1 cellular context compared by ENCODE assay signal in the genomic region with DNA sequence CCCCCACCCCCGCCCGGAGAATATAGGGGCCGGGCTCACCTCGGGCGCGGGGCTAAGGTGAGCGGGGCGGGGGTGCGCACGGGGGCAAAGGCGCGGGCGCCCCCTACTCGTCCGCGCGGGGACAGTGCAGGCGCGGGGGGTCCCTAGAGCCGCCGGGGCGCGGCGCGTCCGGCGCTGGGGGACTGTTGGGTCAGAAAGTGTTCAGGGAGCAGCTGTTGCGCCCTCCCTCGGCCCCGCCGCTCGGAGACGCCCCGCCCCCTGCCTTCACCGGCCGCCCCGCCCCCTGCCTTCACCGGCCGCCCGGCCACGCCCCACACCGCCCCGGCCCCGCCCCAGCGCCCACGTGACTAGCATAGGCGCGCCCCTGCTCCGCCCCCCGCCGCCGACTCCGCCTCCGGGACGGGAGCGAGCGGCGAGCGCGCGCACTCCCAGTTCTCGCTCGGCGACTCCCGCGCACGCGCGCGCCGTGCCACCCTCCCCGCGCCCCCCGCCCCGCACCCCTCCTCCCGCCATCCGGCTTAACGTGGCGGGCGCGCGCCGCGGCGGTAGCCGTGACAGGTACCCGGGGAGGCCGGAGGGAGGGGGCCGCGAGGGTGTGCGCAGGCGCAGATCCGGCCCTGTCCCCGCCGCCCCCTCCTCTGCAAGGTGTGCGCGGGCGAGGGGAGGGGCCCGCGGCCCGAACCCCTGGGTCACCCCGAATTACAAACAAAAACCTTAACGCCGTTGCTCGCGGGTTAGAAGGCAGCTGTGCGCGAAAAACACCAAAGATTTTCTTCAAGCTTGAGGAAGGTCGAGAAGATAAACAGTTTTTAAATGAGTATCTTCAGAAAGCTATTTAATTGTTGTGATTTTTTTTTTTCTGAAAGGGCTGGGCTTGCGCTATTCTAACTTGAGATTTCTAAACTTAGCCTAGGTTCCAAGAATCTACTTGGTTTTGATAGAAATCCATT.
TF ChIP-seq lines count a peak whose summit lies in the region.

No MANE protein-coding gene starts in this region.

TF ChIP-seq in GM12878, 131 proteins besides CTCF, POLR2A, EP300 and RAD21 (continued from another document and continues in another):
- TF ChIP-seq, protein P1, sequence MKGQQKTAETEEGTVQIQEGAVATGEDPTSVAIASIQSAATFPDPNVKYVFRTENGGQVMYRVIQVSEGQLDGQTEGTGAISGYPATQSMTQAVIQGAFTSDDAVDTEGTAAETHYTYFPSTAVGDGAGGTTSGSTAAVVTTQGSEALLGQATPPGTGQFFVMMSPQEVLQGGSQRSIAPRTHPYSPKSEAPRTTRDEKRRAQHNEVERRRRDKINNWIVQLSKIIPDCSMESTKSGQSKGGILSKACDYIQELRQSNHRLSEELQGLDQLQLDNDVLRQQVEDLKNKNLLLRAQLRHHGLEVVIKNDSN (IDR thresholded peaks at IDR 0.05; ENCODE audit: borderline replicate concordance, extremely low read length, insufficient read depth, low read depth, low read length): peak; percentile 74
- no peak for TF ChIP-seq JUND (IDR thresholded peaks at IDR 0.05; ENCODE audit: low read depth, low read length)
- 0 out of 2 replicates have a peak, but pooled peaks have one; percentile 31 for TF ChIP-seq NR2C1 (IDR thresholded peaks at IDR 0.05)
- no peak for TF ChIP-seq ZNF207 (IDR thresholded peaks at IDR 0.05; ENCODE audit: borderline replicate concordance)
- TF ChIP-seq EZH2 (IDR thresholded peaks at IDR 0.05; ENCODE audit: borderline replicate concordance, control insufficient read depth, low read depth, low read length): no peak
- TF ChIP-seq RFX5 (IDR thresholded peaks at IDR 0.05; ENCODE audit: low read depth, low read length): no peak
- TF ChIP-seq TARDBP (IDR thresholded peaks at IDR 0.05; ENCODE audit: borderline replicate concordance): no peak
- TF ChIP-seq CBFB (IDR thresholded peaks at IDR 0.05; ENCODE audit: low read depth): no peak
- TF ChIP-seq MXI1 (IDR thresholded peaks at IDR 0.05; ENCODE audit: low read depth, low read length): peak; percentile 11; the same call in 1 of the 2 replicates
- no peak for TF ChIP-seq ESRRA (IDR thresholded peaks at IDR 0.05; ENCODE audit: low read length)
- no peak for TF ChIP-seq SPI1 (IDR thresholded peaks at IDR 0.05; ENCODE audit: borderline replicate concordance, insufficient read depth, low read depth, low read length)
- no peak for TF ChIP-seq RBBP5 (conservative IDR thresholded peaks at IDR 0.05)
- no peak for TF ChIP-seq GATAD2B (conservative IDR thresholded peaks at IDR 0.05; ENCODE audit: low read depth)
- TF ChIP-seq STAT3 (IDR thresholded peaks at IDR 0.05; ENCODE audit: low read depth, low read length): no peak
- TF ChIP-seq JUNB (IDR thresholded peaks at IDR 0.05): no peak
- no peak for TF ChIP-seq KLF5 (IDR thresholded peaks at IDR 0.05; ENCODE audit: partially characterized antibody)
- TF ChIP-seq, protein P2, sequence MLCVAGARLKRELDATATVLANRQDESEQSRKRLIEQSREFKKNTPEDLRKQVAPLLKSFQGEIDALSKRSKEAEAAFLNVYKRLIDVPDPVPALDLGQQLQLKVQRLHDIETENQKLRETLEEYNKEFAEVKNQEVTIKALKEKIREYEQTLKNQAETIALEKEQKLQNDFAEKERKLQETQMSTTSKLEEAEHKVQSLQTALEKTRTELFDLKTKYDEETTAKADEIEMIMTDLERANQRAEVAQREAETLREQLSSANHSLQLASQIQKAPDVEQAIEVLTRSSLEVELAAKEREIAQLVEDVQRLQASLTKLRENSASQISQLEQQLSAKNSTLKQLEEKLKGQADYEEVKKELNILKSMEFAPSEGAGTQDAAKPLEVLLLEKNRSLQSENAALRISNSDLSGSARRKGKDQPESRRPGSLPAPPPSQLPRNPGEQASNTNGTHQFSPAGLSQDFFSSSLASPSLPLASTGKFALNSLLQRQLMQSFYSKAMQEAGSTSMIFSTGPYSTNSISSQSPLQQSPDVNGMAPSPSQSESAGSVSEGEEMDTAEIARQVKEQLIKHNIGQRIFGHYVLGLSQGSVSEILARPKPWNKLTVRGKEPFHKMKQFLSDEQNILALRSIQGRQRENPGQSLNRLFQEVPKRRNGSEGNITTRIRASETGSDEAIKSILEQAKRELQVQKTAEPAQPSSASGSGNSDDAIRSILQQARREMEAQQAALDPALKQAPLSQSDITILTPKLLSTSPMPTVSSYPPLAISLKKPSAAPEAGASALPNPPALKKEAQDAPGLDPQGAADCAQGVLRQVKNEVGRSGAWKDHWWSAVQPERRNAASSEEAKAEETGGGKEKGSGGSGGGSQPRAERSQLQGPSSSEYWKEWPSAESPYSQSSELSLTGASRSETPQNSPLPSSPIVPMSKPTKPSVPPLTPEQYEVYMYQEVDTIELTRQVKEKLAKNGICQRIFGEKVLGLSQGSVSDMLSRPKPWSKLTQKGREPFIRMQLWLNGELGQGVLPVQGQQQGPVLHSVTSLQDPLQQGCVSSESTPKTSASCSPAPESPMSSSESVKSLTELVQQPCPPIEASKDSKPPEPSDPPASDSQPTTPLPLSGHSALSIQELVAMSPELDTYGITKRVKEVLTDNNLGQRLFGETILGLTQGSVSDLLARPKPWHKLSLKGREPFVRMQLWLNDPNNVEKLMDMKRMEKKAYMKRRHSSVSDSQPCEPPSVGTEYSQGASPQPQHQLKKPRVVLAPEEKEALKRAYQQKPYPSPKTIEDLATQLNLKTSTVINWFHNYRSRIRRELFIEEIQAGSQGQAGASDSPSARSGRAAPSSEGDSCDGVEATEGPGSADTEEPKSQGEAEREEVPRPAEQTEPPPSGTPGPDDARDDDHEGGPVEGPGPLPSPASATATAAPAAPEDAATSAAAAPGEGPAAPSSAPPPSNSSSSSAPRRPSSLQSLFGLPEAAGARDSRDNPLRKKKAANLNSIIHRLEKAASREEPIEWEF (IDR thresholded peaks at IDR 0.05; ENCODE audit: insufficient replicate concordance, low read depth, low read length): no peak
- TF ChIP-seq TAF1 (IDR thresholded peaks at IDR 0.05; ENCODE audit: borderline replicate concordance, low read depth, low read length): peak; percentile 58; the same call in 1 of the 2 replicates
- peak; percentile 20 for TF ChIP-seq MEF2B (IDR thresholded peaks at IDR 0.05; ENCODE audit: partially characterized antibody, poor library complexity, severe bottlenecking)
- no peak for TF ChIP-seq SREBF1 (IDR thresholded peaks at IDR 0.05; ENCODE audit: low read length)
- peak; percentile 49; the same call in 1 of the 2 replicates for TF ChIP-seq TCF12 (IDR thresholded peaks at IDR 0.05; ENCODE audit: low read depth, low read length)
- TF ChIP-seq FOS (IDR thresholded peaks at IDR 0.05; ENCODE audit: borderline replicate concordance, extremely low read depth, insufficient read length): no peak
- no peak for TF ChIP-seq NR2C2 (IDR thresholded peaks at IDR 0.05; ENCODE audit: borderline replicate concordance, control insufficient read depth, insufficient read length, low read depth)
- TF ChIP-seq HDGF (IDR thresholded peaks at IDR 0.05): no peak
- TF ChIP-seq YY1 (IDR thresholded peaks at IDR 0.05; ENCODE audit: low read depth, low read length): no peak
- peak in 1 of 2 experiments; percentile 98; a peak in 2 of 4 replicates for TF ChIP-seq ETV6 (conservative IDR thresholded peaks at IDR 0.05 in 1 of 2, IDR thresholded peaks at IDR 0.05 in 1 of 2; ENCODE audit: borderline replicate concordance in 1 of 2, low read depth in 1 of 2)
- TF ChIP-seq HCFC1 (IDR thresholded peaks at IDR 0.05; ENCODE audit: low read length): no peak
- TF ChIP-seq, protein P3, sequence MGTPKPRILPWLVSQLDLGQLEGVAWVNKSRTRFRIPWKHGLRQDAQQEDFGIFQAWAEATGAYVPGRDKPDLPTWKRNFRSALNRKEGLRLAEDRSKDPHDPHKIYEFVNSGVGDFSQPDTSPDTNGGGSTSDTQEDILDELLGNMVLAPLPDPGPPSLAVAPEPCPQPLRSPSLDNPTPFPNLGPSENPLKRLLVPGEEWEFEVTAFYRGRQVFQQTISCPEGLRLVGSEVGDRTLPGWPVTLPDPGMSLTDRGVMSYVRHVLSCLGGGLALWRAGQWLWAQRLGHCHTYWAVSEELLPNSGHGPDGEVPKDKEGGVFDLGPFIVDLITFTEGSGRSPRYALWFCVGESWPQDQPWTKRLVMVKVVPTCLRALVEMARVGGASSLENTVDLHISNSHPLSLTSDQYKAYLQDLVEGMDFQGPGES (IDR thresholded peaks at IDR 0.05): no peak
- no peak for TF ChIP-seq CHD2 (IDR thresholded peaks at IDR 0.05; ENCODE audit: borderline replicate concordance, low read depth, low read length)
- TF ChIP-seq, protein P4, sequence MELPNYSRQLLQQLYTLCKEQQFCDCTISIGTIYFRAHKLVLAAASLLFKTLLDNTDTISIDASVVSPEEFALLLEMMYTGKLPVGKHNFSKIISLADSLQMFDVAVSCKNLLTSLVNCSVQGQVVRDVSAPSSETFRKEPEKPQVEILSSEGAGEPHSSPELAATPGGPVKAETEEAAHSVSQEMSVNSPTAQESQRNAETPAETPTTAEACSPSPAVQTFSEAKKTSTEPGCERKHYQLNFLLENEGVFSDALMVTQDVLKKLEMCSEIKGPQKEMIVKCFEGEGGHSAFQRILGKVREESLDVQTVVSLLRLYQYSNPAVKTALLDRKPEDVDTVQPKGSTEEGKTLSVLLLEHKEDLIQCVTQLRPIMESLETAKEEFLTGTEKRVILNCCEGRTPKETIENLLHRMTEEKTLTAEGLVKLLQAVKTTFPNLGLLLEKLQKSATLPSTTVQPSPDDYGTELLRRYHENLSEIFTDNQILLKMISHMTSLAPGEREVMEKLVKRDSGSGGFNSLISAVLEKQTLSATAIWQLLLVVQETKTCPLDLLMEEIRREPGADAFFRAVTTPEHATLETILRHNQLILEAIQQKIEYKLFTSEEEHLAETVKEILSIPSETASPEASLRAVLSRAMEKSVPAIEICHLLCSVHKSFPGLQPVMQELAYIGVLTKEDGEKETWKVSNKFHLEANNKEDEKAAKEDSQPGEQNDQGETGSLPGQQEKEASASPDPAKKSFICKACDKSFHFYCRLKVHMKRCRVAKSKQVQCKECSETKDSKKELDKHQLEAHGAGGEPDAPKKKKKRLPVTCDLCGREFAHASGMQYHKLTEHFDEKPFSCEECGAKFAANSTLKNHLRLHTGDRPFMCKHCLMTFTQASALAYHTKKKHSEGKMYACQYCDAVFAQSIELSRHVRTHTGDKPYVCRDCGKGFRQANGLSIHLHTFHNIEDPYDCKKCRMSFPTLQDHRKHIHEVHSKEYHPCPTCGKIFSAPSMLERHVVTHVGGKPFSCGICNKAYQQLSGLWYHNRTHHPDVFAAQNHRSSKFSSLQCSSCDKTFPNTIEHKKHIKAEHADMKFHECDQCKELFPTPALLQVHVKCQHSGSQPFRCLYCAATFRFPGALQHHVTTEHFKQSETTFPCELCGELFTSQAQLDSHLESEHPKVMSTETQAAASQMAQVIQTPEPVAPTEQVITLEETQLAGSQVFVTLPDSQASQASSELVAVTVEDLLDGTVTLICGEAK (IDR thresholded peaks at IDR 0.05; ENCODE audit: borderline replicate concordance): no peak
- TF ChIP-seq ZNF384 (IDR thresholded peaks at IDR 0.05; ENCODE audit: borderline replicate concordance, low read depth, low read length): peak; percentile 57; the same call in 1 of the 2 replicates
- TF ChIP-seq, protein P5, sequence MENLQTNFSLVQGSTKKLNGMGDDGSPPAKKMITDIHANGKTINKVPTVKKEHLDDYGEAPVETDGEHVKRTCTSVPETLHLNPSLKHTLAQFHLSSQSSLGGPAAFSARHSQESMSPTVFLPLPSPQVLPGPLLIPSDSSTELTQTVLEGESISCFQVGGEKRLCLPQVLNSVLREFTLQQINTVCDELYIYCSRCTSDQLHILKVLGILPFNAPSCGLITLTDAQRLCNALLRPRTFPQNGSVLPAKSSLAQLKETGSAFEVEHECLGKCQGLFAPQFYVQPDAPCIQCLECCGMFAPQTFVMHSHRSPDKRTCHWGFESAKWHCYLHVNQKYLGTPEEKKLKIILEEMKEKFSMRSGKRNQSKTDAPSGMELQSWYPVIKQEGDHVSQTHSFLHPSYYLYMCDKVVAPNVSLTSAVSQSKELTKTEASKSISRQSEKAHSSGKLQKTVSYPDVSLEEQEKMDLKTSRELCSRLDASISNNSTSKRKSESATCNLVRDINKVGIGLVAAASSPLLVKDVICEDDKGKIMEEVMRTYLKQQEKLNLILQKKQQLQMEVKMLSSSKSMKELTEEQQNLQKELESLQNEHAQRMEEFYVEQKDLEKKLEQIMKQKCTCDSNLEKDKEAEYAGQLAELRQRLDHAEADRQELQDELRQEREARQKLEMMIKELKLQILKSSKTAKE (IDR thresholded peaks at IDR 0.05; ENCODE audit: low read depth, poor library complexity, severe bottlenecking): no peak
- no peak for TF ChIP-seq ZNF217 (IDR thresholded peaks at IDR 0.05)
- no peak; the same call in 1 of the 2 replicates for TF ChIP-seq CBX5 (IDR thresholded peaks at IDR 0.05; ENCODE audit: low read depth)
- TF ChIP-seq TCF7 (IDR thresholded peaks at IDR 0.05; ENCODE audit: borderline replicate concordance): no peak
- TF ChIP-seq GABPA (IDR thresholded peaks at IDR 0.05; ENCODE audit: low read depth): no peak
- TF ChIP-seq STAT1 (conservative IDR thresholded peaks at IDR 0.05): no peak
- TF ChIP-seq BHLHE40 (IDR thresholded peaks at IDR 0.05; ENCODE audit: borderline replicate concordance in 1 of 2, low read depth in 2 of 2, low read length in 1 of 2): peak; percentile 34 to 62; a peak in 3 of 4 replicates
- TF ChIP-seq, protein P6, sequence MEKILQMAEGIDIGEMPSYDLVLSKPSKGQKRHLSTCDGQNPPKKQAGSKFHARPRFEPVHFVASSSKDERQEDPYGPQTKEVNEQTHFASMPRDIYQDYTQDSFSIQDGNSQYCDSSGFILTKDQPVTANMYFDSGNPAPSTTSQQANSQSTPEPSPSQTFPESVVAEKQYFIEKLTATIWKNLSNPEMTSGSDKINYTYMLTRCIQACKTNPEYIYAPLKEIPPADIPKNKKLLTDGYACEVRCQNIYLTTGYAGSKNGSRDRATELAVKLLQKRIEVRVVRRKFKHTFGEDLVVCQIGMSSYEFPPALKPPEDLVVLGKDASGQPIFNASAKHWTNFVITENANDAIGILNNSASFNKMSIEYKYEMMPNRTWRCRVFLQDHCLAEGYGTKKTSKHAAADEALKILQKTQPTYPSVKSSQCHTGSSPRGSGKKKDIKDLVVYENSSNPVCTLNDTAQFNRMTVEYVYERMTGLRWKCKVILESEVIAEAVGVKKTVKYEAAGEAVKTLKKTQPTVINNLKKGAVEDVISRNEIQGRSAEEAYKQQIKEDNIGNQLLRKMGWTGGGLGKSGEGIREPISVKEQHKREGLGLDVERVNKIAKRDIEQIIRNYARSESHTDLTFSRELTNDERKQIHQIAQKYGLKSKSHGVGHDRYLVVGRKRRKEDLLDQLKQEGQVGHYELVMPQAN (conservative IDR thresholded peaks at IDR 0.05): peak; percentile 6; the same call in 1 of the 2 replicates
- TF ChIP-seq SMAD1 (IDR thresholded peaks at IDR 0.05; ENCODE audit: low read depth, partially characterized antibody): peak; percentile 37
- TF ChIP-seq, protein P7, sequence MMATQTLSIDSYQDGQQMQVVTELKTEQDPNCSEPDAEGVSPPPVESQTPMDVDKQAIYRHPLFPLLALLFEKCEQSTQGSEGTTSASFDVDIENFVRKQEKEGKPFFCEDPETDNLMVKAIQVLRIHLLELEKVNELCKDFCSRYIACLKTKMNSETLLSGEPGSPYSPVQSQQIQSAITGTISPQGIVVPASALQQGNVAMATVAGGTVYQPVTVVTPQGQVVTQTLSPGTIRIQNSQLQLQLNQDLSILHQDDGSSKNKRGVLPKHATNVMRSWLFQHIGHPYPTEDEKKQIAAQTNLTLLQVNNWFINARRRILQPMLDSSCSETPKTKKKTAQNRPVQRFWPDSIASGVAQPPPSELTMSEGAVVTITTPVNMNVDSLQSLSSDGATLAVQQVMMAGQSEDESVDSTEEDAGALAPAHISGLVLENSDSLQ (IDR thresholded peaks at IDR 0.05): no peak
